27 cellular contexts compared by ENCODE assay signal in the genomic region with DNA sequence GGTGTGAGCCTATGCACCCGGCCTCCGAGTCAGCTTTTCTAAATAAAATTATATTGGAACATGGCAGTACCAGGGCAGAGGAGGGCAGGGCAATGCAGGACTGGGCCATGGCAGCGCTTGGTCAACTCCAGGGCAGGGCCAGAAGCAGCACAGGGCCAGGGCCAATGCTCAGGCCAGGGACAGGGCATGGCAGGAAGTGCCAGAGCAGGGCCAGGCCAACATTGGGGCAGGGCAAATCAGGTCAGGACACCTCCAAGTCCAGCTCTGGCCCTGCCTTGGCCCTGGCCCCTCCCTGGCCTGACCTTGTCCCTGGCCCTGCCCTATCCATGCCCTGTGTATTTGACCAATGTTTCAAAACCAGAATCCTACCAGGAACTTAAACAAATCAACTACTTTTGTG.
"Had no signal": no experiment of that assay in that cellular context is flagged by ENCODE, and none has a peak within 500 bp of the region (broad histone marks: within the 10 kb centered on the region; RNA-seq: fewer than 3 reads in every experiment).

No MANE protein-coding gene starts in this region.

- H3K27ac ChIP-seq: foreskin keratinocyte, gastroesophageal sphincter, hepatocyte, neural progenitor cell, prostate gland, right atrium auricular region, skin epidermis, spleen, testis, tibial artery, upper lobe of left lung had no signal

- DNase-seq: cortex of kidney; effector memory CD8-positive, alpha-beta T cell; foreskin keratinocyte; kidney; midbrain; naive thymus-derived CD4-positive, alpha-beta T cell; nucleus accumbens; spleen; stimulated activated CD4-positive, alpha-beta T cell treated with anti-CD3 and anti-CD28 coated beads, Interleukin-4, amount 100 ng/mL, for 4 hours; stimulated activated naive CD8-positive, alpha-beta T cell treated with anti-CD3 and anti-CD28 coated beads, Interleukin-15, Interleukin-2, amounts not matched to agents 100 U/mL and 50 U/mL, for 24 hours; substantia nigra; testis; tibial artery had no signal

- H3K27me3 ChIP-seq: foreskin keratinocyte, gastroesophageal sphincter, heart left ventricle, hepatocyte, neural progenitor cell, right atrium auricular region, spleen, testis, tibial artery, upper lobe of left lung had no signal

- H3K4me2 ChIP-seq: hepatocyte, neural progenitor cell had no signal

- ATAC-seq: effector memory CD8-positive, alpha-beta T cell; esophagus mucosa; foreskin keratinocyte; gastroesophageal sphincter; heart left ventricle; left lobe of liver; naive thymus-derived CD4-positive, alpha-beta T cell; stimulated activated memory B cell treated with anti-CD40 and anti-IgM and Interleukin-4, amounts not matched to agents 10 μg/mL and 1 μg/mL and 100 μg/mL, for 72 hours; stimulated activated naive CD8-positive, alpha-beta T cell treated with anti-CD3 and anti-CD28 coated beads, Interleukin-15, Interleukin-2, amounts not matched to agents 100 U/mL and 50 U/mL, for 24 hours had no signal

- H3K36me3 ChIP-seq: gastroesophageal sphincter, heart left ventricle, neural progenitor cell, prostate gland, right atrium auricular region, spleen, upper lobe of left lung had no signal

- H3K36me3 Mint-ChIP-seq: stimulated activated memory B cell treated with anti-CD40 and anti-IgM and Interleukin-4, amounts not matched to agents 10 μg/mL and 1 μg/mL and 100 μg/mL, for 72 hours had no signal

- H3K4me3 Mint-ChIP-seq: effector memory CD8-positive, alpha-beta T cell; memory B cell; naive thymus-derived CD4-positive, alpha-beta T cell; nephron; neural progenitor cell; stimulated activated memory B cell treated with anti-CD40 and anti-IgM and Interleukin-4, amounts not matched to agents 10 μg/mL and 1 μg/mL and 100 μg/mL, for 72 hours had no signal

- H2AFZ ChIP-seq: hepatocyte, neural progenitor cell had no signal

- H3K9me3 ChIP-seq: gastroesophageal sphincter, heart left ventricle, prostate gland, right atrium auricular region, spleen, testis, tibial artery, upper lobe of left lung had no signal

- H3K27ac Mint-ChIP-seq: effector memory CD8-positive, alpha-beta T cell; naive thymus-derived CD4-positive, alpha-beta T cell; nephron; neural progenitor cell; stimulated activated memory B cell treated with anti-CD40 and anti-IgM and Interleukin-4, amounts not matched to agents 10 μg/mL and 1 μg/mL and 100 μg/mL, for 72 hours had no signal

- H3K4me3 ChIP-seq: gastroesophageal sphincter, heart left ventricle, hepatocyte, lung, neural progenitor cell, prostate gland, right atrium auricular region, skin epidermis, spleen, testis, tibial artery, upper lobe of left lung had no signal

- H3K27me3 Mint-ChIP-seq: effector memory CD8-positive, alpha-beta T cell; memory B cell; naive thymus-derived CD4-positive, alpha-beta T cell; stimulated activated memory B cell treated with anti-CD40 and anti-IgM and Interleukin-4, amounts not matched to agents 10 μg/mL and 1 μg/mL and 100 μg/mL, for 72 hours had no signal

- H3K4me1 Mint-ChIP-seq: nephron; neural progenitor cell; stimulated activated memory B cell treated with anti-CD40 and anti-IgM and Interleukin-4, amounts not matched to agents 10 μg/mL and 1 μg/mL and 100 μg/mL, for 72 hours had no signal

- H3K9me3 Mint-ChIP-seq: effector memory CD8-positive, alpha-beta T cell; memory B cell; naive thymus-derived CD4-positive, alpha-beta T cell; stimulated activated memory B cell treated with anti-CD40 and anti-IgM and Interleukin-4, amounts not matched to agents 10 μg/mL and 1 μg/mL and 100 μg/mL, for 72 hours had no signal

- H3K4me1 ChIP-seq: foreskin keratinocyte, gastroesophageal sphincter, heart left ventricle, neural progenitor cell, prostate gland, right atrium auricular region, spleen, testis, tibial artery, upper lobe of left lung had no signal

- H3K9ac ChIP-seq: neural progenitor cell had no signal
